Comparison of ENCODE assay signal across 11 cellular contexts in the genomic region with DNA sequence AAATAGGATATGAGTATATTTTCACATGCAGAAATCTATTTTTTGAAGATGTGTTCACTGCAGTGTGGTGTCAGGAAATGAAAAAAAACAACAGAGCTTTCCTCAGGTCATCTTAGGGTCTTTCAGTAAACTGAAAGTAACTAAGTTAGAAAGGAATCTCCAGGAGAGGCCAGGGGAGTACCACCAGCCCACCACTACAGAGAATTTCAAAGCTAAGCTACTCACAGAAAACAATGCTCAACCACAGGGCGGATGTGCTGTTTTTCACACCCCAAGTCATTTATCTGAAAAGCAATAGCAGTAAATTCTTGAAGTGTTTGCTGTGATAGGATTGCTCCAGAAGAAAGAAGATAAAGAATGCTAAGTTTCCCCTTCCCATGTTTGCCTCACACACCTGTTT.
DNase-seq lines count a peak whose midpoint lies in the region; ATAC-seq lines count a peak whose summit lies in the region.
"Had no signal": no experiment of that assay in that cellular context is flagged by ENCODE, and none has a peak within 500 bp of the region (broad histone marks: within the 10 kb centered on the region; RNA-seq: fewer than 3 reads in every experiment).

No MANE protein-coding gene starts in this region.

- peaks cover 19% of the 10 kb centered on the region for H3K9me3 Mint-ChIP-seq in activated CD4-positive, alpha-beta memory T cell treated with anti-CD3 and anti-CD28 coated beads for 36 hours

- H3K27me3 Mint-ChIP-seq in activated CD4-positive, alpha-beta memory T cell treated with anti-CD3 and anti-CD28 coated beads for 36 hours: no peaks in the 10 kb centered on the region

- ATAC-seq in GM21717 (IDR thresholded peaks at IDR 0.05; ENCODE audit: unreplicated experiment): no peak

- H3K4me3 Mint-ChIP-seq in activated CD4-positive, alpha-beta memory T cell treated with anti-CD3 and anti-CD28 coated beads for 36 hours: no peak overlapping the region

- POLR2A ChIA-PET in activated CD4-positive, alpha-beta memory T cell treated with anti-CD3 and anti-CD28 coated beads for 36 hours (lab: Charles Lee): interaction anchor here (1.3 kb wide), 1 partner anchor 37 kb away, joined by 5 read pairs; no protein-coding TSS in a partner anchor

- DNase-seq in activated CD8-positive, alpha-beta memory T cell treated with anti-CD3 and anti-CD28 coated beads, Interleukin-2, amount 50 U/mL, for 24 hours (ENCODE audit: extremely low read depth): peak; percentile 9
- no peak for DNase-seq in activated CD8-positive, alpha-beta memory T cell treated with anti-CD3 and anti-CD28 coated beads, Interleukin-2, amount 50 U/mL, for 4 hours
- peak; percentile 44 for DNase-seq in activated CD4-positive, alpha-beta memory T cell treated with anti-CD3 and anti-CD28 coated beads for 36 hours
- DNase-seq in iPS DF 4.7 (ENCODE audit: extremely low read depth, low spot score) (peak; percentile 62), GDM1 (lab: John Stamatoyannopoulos, UW) (no peak), hepatic stellate cell (ENCODE audit: low spot score) (no peak)
- DNase-seq in stimulated activated CD8-positive, alpha-beta memory T cell treated with anti-CD3 and anti-CD28 coated beads, Interleukin-4, amount 100 ng/mL, for 48 hours: peak; percentile 36
- DNase-seq: activated CD8-positive, alpha-beta memory T cell treated with anti-CD3 and anti-CD28 coated beads for 24 hours; NCI-H2107; occipital lobe had no signal

- peaks cover 9% of the 10 kb centered on the region for H3K36me3 Mint-ChIP-seq in activated CD4-positive, alpha-beta memory T cell treated with anti-CD3 and anti-CD28 coated beads for 36 hours

- intact Hi-C loops in activated CD4-positive, alpha-beta memory T cell treated with anti-CD3 and anti-CD28 coated beads for 36 hours (cut with micrococcal nuclease): loop anchor here (2.0 kb wide), 1 partner anchor 38 kb away; no protein-coding TSS in a partner anchor

- CTCF ChIA-PET in activated CD4-positive, alpha-beta memory T cell treated with anti-CD3 and anti-CD28 coated beads for 36 hours (lab: Charles Lee): interaction anchor here (1.0 to 1.1 kb wide), 2 partner anchors 32 to 77 kb away, joined by 3 read pairs; no protein-coding TSS in a partner anchor

- H3K4me1 Mint-ChIP-seq in activated CD4-positive, alpha-beta memory T cell treated with anti-CD3 and anti-CD28 coated beads for 36 hours (ENCODE audit: low read depth): peaks cover 17% of the 10 kb centered on the region

- peak overlapping the region; percentile 43 for H3K27ac Mint-ChIP-seq in activated CD4-positive, alpha-beta memory T cell treated with anti-CD3 and anti-CD28 coated beads for 36 hours

Comparison
In these comparisons a context has a peak if more than half of its experiments do, and no peak if none do; other contexts are left out.
1. DNase-seq: peak in activated CD8-positive, alpha-beta memory T cell treated with anti-CD3 and anti-CD28 coated beads, Interleukin-2, amount 50 U/mL, for 24 hours (single experiment), activated CD4-positive, alpha-beta memory T cell treated with anti-CD3 and anti-CD28 coated beads for 36 hours (single experiment), iPS DF 4.7 (single experiment) and stimulated activated CD8-positive, alpha-beta memory T cell treated with anti-CD3 and anti-CD28 coated beads, Interleukin-4, amount 100 ng/mL, for 48 hours (single experiment); none in activated CD8-positive, alpha-beta memory T cell treated with anti-CD3 and anti-CD28 coated beads, Interleukin-2, amount 50 U/mL, for 4 hours (single experiment), GDM1 (single experiment) and hepatic stellate cell (single experiment).